21 cellular contexts compared by ENCODE assay signal in genomic region chr7:8113184-8113583, GRCh38.
DNase-seq lines count a peak whose midpoint lies in the region; ATAC-seq and TF ChIP-seq lines count a peak whose summit lies in the region.
"Had no signal": no experiment of that assay in that cellular context is flagged by ENCODE, and none has a peak within 500 bp of the region (broad histone marks: within the 10 kb centered on the region; RNA-seq: fewer than 3 reads in every experiment).

No MANE protein-coding gene starts in this region.

- H3K4me1 ChIP-seq in right cardiac atrium (ENCODE audit: control insufficient read depth, insufficient read depth, low read length), result no peaks in the 10 kb centered on the region
- H3K4me1 ChIP-seq: A549 had no signal

- H3K4me1 Mint-ChIP-seq in natural killer cell treated with Interleukin-12 subunit alpha and Interleukin-12 subunit beta and Interleukin-15 and Interleukin-18, amount 100 ng/mL, for 72 hours (ENCODE audit: low read depth in 2 of 2), result peaks cover 34 to 51% of the 10 kb centered on the region in 2 donors
- H3K4me1 Mint-ChIP-seq in natural killer cell, result peaks cover 42 to 67% of the 10 kb centered on the region in 2 donors
- peaks cover 24% of the 10 kb centered on the region for H3K4me1 Mint-ChIP-seq in activated T-helper 17 cell treated with anti-CD3 and anti-CD28 coated beads, Interleukin-2, amount 50 U/mL, for 72 hours

- DNase-seq in natural killer cell treated with Interleukin-12 subunit alpha and Interleukin-12 subunit beta and Interleukin-15 and Interleukin-18, amount 100 ng/mL, for 72 hours (ENCODE audit: low spot score), result no peak
- DNase-seq in natural killer cell, result no peak
- peak in 2 of 3 donors; percentile 47 to 65 for DNase-seq in right cardiac atrium
- no peak for DNase-seq in NCI-H446 treated with DMSO at 0.1 percent for 48 hours (lab: John Stamatoyannopoulos, UW)
- no peak for DNase-seq in NCI-H1436 (lab: John Stamatoyannopoulos, UW)
- no peak for DNase-seq in stimulated activated naive CD4-positive, alpha-beta T cell (lab: John Stamatoyannopoulos, UW)
- DNase-seq in globus pallidus (ENCODE audit: low spot score), result no peak
- DNase-seq: GM23248, HCEC 1CT, NCI-H1105, NCI-H187, NCI-H2171, NCI-H510A, NCI-H774 had no signal

- 76% methylated on average over 3 of the region's 3 CpGs for WGBS in right cardiac atrium

- H3K4me3 ChIP-seq in right cardiac atrium (ENCODE audit: low read length), result no peak overlapping the region
- H3K4me3 ChIP-seq: A549, GM23248, SK-N-MC had no signal

- no peak for TF ChIP-seq CTCF in natural killer cell (IDR thresholded peaks at IDR 0.05)

- H3K36me3 Mint-ChIP-seq in natural killer cell treated with Interleukin-12 subunit alpha and Interleukin-12 subunit beta and Interleukin-15 and Interleukin-18, amount 100 ng/mL, for 72 hours, result peaks cover 10% of the 10 kb centered on the region
- no peaks in the 10 kb centered on the region for H3K36me3 Mint-ChIP-seq in natural killer cell
- no peaks in the 10 kb centered on the region for H3K36me3 Mint-ChIP-seq in activated T-helper 17 cell treated with anti-CD3 and anti-CD28 coated beads, Interleukin-2, amount 50 U/mL, for 72 hours (ENCODE audit: low read depth)
- H3K36me3 Mint-ChIP-seq: IgD-negative memory B cell had no signal

- no peaks in the 10 kb centered on the region for H3K9me3 ChIP-seq in right cardiac atrium (ENCODE audit: control insufficient read depth, low read length)
- H3K9me3 ChIP-seq: A549 had no signal

- peak overlapping the region; percentile 62 to 82 for H3K27ac Mint-ChIP-seq in natural killer cell treated with Interleukin-12 subunit alpha and Interleukin-12 subunit beta and Interleukin-15 and Interleukin-18, amount 100 ng/mL, for 72 hours
- H3K27ac Mint-ChIP-seq in natural killer cell, result no peak overlapping the region
- peak overlapping the region; percentile 69 for H3K27ac Mint-ChIP-seq in activated T-helper 17 cell treated with anti-CD3 and anti-CD28 coated beads, Interleukin-2, amount 50 U/mL, for 72 hours

- peaks cover 3% of the 10 kb centered on the region for H3K9me3 Mint-ChIP-seq in natural killer cell treated with Interleukin-12 subunit alpha and Interleukin-12 subunit beta and Interleukin-15 and Interleukin-18, amount 100 ng/mL, for 72 hours
- H3K9me3 Mint-ChIP-seq in natural killer cell, result no peaks in the 10 kb centered on the region
- H3K9me3 Mint-ChIP-seq in activated T-helper 17 cell treated with anti-CD3 and anti-CD28 coated beads, Interleukin-2, amount 50 U/mL, for 72 hours, result no peaks in the 10 kb centered on the region

- ATAC-seq in natural killer cell treated with Interleukin-12 subunit alpha and Interleukin-12 subunit beta and Interleukin-15 and Interleukin-18, amount 100 ng/mL, for 72 hours, result no peak
- ATAC-seq in natural killer cell, result no peak
- ATAC-seq in activated T-helper 17 cell treated with anti-CD3 and anti-CD28 coated beads, Interleukin-2, amount 50 U/mL, for 72 hours (replicated peaks), result no peak
- peak; percentile 57 to 66 for ATAC-seq in right cardiac atrium
- ATAC-seq: A549, Panc1 had no signal

- no peak overlapping the region for H3K4me3 Mint-ChIP-seq in natural killer cell treated with Interleukin-12 subunit alpha and Interleukin-12 subunit beta and Interleukin-15 and Interleukin-18, amount 100 ng/mL, for 72 hours
- no peak overlapping the region for H3K4me3 Mint-ChIP-seq in natural killer cell
- H3K4me3 Mint-ChIP-seq in activated T-helper 17 cell treated with anti-CD3 and anti-CD28 coated beads, Interleukin-2, amount 50 U/mL, for 72 hours, result no peak overlapping the region

- no peaks in the 10 kb centered on the region for H3K27me3 ChIP-seq in right cardiac atrium (ENCODE audit: control insufficient read depth, insufficient read depth)

- H3K27me3 Mint-ChIP-seq in natural killer cell treated with Interleukin-12 subunit alpha and Interleukin-12 subunit beta and Interleukin-15 and Interleukin-18, amount 100 ng/mL, for 72 hours, result no peaks in the 10 kb centered on the region
- no peaks in the 10 kb centered on the region for H3K27me3 Mint-ChIP-seq in natural killer cell (ENCODE audit: low read depth in 2 of 2)
- H3K27me3 Mint-ChIP-seq in activated T-helper 17 cell treated with anti-CD3 and anti-CD28 coated beads, Interleukin-2, amount 50 U/mL, for 72 hours, result no peaks in the 10 kb centered on the region
- H3K27me3 Mint-ChIP-seq: IgD-negative memory B cell had no signal

- intact Hi-C loops in natural killer cell (cut with micrococcal nuclease) (no loop called here), right cardiac atrium (cut with DNase I) (no loop called here)

- H3K27ac ChIP-seq in right cardiac atrium (ENCODE audit: low read length), result no peak overlapping the region
- H3K27ac ChIP-seq: A549, C4-2B, GM23248, HL-60, SK-N-MC had no signal

Comparison
In these comparisons a context has a peak if more than half of its experiments do, and no peak if none do; other contexts are left out.
1. H3K27ac Mint-ChIP-seq: peak in natural killer cell treated with Interleukin-12 subunit alpha and Interleukin-12 subunit beta and Interleukin-15 and Interleukin-18, amount 100 ng/mL, for 72 hours (2 of 2) and activated T-helper 17 cell treated with anti-CD3 and anti-CD28 coated beads, Interleukin-2, amount 50 U/mL, for 72 hours (single experiment); none in natural killer cell (0 of 2).
2. ATAC-seq: peak in right cardiac atrium (2 of 2); none in natural killer cell treated with Interleukin-12 subunit alpha and Interleukin-12 subunit beta and Interleukin-15 and Interleukin-18, amount 100 ng/mL, for 72 hours (0 of 2), natural killer cell (0 of 3) and activated T-helper 17 cell treated with anti-CD3 and anti-CD28 coated beads, Interleukin-2, amount 50 U/mL, for 72 hours (single experiment).
3. DNase-seq: peak in right cardiac atrium (2 of 3); none in natural killer cell treated with Interleukin-12 subunit alpha and Interleukin-12 subunit beta and Interleukin-15 and Interleukin-18, amount 100 ng/mL, for 72 hours (single experiment), natural killer cell (single experiment), NCI-H446 treated with DMSO at 0.1 percent for 48 hours (single experiment), NCI-H1436 (single experiment), stimulated activated naive CD4-positive, alpha-beta T cell (0 of 6) and globus pallidus (single experiment).